In genomic region chr17:67982034-67982640, GRCh38 we compare ENCODE assay signal across 16 cellular contexts.
"Had no signal": no experiment of that assay in that cellular context is flagged by ENCODE, and none has a peak within 500 bp of the region (broad histone marks: within the 10 kb centered on the region; RNA-seq: fewer than 3 reads in every experiment).

No MANE protein-coding gene starts in this region.

- H3K4me3 Mint-ChIP-seq: activated T-cell treated with anti-CD3 and anti-CD28 coated beads, Interleukin-2, amount 50 U/mL, for 72 hours; T-helper 1 cell treated with Interleukin-12 subunit alpha and Interleukin-12 subunit beta and Interleukin-4 antibody, amounts not matched to agents 30 μg/mL and 1 μg/mL, for 36 hours; type B pancreatic cell had no signal

- H3K27ac Mint-ChIP-seq: T-helper 1 cell treated with Interleukin-12 subunit alpha and Interleukin-12 subunit beta and Interleukin-4 antibody, amounts not matched to agents 30 μg/mL and 1 μg/mL, for 36 hours; type B pancreatic cell had no signal

- ATAC-seq: activated T-cell treated with anti-CD3 and anti-CD28 coated beads, Interleukin-2, amount 50 U/mL, for 72 hours; heart right ventricle had no signal

- H3K27me3 Mint-ChIP-seq: type B pancreatic cell had no signal

- DNase-seq: activated CD4-positive, CD25-positive, alpha-beta regulatory T cell treated with anti-CD3 and anti-CD28 coated beads, Interleukin-2, amount 50 U/mL, for 72 hours; activated effector memory CD4-positive, alpha-beta T cell treated with anti-CD3 and anti-CD28 coated beads, Interleukin-2, amount 50 U/mL, for 16 hours; activated naive CD4-positive, alpha-beta T cell treated with anti-CD3 and anti-CD28 coated beads, Interleukin-2, amount 50 U/mL, for 16 hours; activated T-cell treated with anti-CD3 and anti-CD28 coated beads, Interleukin-2, amount 50 U/mL, for 72 hours; adrenal gland; cerebellar nuclear complex; heart right ventricle; kidney glomerular epithelial cell; occipital lobe; stimulated activated CD4-positive, alpha-beta T cell treated with anti-CD3 and anti-CD28 coated beads, Interleukin-12 subunit alpha, Interleukin-12 subunit beta, amount 100 ng/mL, for 4 hours; stimulated activated CD4-positive, alpha-beta T cell treated with anti-CD3 and anti-CD28 coated beads, Interleukin-1b, Interleukin-23, amount 100 ng/mL, for 48 hours; stimulated activated naive CD4-positive, alpha-beta T cell treated with Interleukin-2 at 50 U/mL for 16 hours had no signal

- H3K27ac ChIP-seq: adrenal gland, breast epithelium, epithelial cell of prostate had no signal

- H3K9me3 Mint-ChIP-seq: activated T-cell treated with anti-CD3 and anti-CD28 coated beads, Interleukin-2, amount 50 U/mL, for 72 hours; T-helper 1 cell treated with Interleukin-12 subunit alpha and Interleukin-12 subunit beta and Interleukin-4 antibody, amounts not matched to agents 30 μg/mL and 1 μg/mL, for 36 hours; type B pancreatic cell had no signal
